In genomic region chr4:85482000-85482738, GRCh38 we compare ENCODE assay signal across 22 cellular contexts. TPM values are rescaled to one million over a fixed set of nuclear protein-coding genes. Genes with fewer than 3 reads are reported as not detected.
DNase-seq lines count a peak whose midpoint lies in the region; ATAC-seq, FAIRE-seq and TF ChIP-seq lines count a peak whose summit lies in the region.
"Had no signal": no experiment of that assay in that cellular context is flagged by ENCODE, and none has a peak within 500 bp of the region (broad histone marks: within the 10 kb centered on the region; RNA-seq: fewer than 3 reads in every experiment).

No MANE protein-coding gene starts in this region.

- DNase-seq in GM12891 (ENCODE audit: insufficient read length, low spot score) (no peak), OCI-LY7 (ENCODE audit: low spot score) (no peak), mesendoderm (peak; percentile 39), HUDEP-2 (lab: John Stamatoyannopoulos, UW; ENCODE audit: unreplicated experiment in 76 of 76) (no peak), NCI-H1092 (lab: John Stamatoyannopoulos, UW) (no peak), islet precursor cell (no peak)
- no peak for DNase-seq in stimulated activated CD8-positive, alpha-beta memory T cell treated with anti-CD3 and anti-CD28 coated beads, Interleukin-4, amount 100 ng/mL, for 48 hours
- DNase-seq: ACHN; activated CD4-positive, alpha-beta T cell treated with anti-CD3 and anti-CD28 coated beads for 4 hours; activated CD8-positive, alpha-beta memory T cell treated with anti-CD3 and anti-CD28 coated beads, Interleukin-2, amount 10 ng/mL, durations not matched to agents 7 days and 5 days; effector memory CD4-positive, alpha-beta T cell; natural killer cell; NCI-H2029; sigmoid colon; stimulated activated naive CD4-positive, alpha-beta T cell treated with Interleukin-2 at 50 U/mL for 16 hours; transverse colon had no signal

- H3K4me2 ChIP-seq in OCI-LY7 (ENCODE audit: low read length) (peak overlapping the region; percentile 14; the same call in 1 of the 2 replicates), mesendoderm (ENCODE audit: low read length) (no peak overlapping the region)

- H3K4me3 ChIP-seq in OCI-LY7 (ENCODE audit: low read depth, low read length, poor library complexity, severe bottlenecking) (no peak overlapping the region), mesendoderm (ENCODE audit: low read length) (no peak overlapping the region)
- H3K4me3 ChIP-seq: esophagus muscularis mucosa, gastroesophageal sphincter, sigmoid colon, transverse colon had no signal

- POLR2A ChIA-PET in OCI-LY7 (lab: Charles Lee) = interaction anchor here (0.7 to 1.0 kb wide), 3 partner anchors 13 to 1484 kb away, joined by 3 read pairs; no protein-coding TSS in a partner anchor

- H3K9me3 ChIP-seq in OCI-LY7 (ENCODE audit: low read length) = no peaks in the 10 kb centered on the region
- H3K9me3 ChIP-seq: esophagus muscularis mucosa, gastroesophageal sphincter, sigmoid colon, transverse colon had no signal

- BruUV-seq in OCI-LY7 (replicated peaks; lab: Mats Ljungman, UMichigan) = no TSS peak

- H3K79me2 ChIP-seq in OCI-LY7 (ENCODE audit: insufficient read depth, low read depth, low read length) (no peaks in the 10 kb centered on the region), mesendoderm (ENCODE audit: control insufficient read depth, insufficient read depth, low read length) (no peaks in the 10 kb centered on the region)
- H3K79me2 ChIP-seq: parathyroid adenoma had no signal

- no peak for TF ChIP-seq POLR2A in GM12891 (IDR thresholded peaks at IDR 0.05; ENCODE audit: low read depth, low read length)

- no peak overlapping the region for H2BK5ac ChIP-seq in mesendoderm (ENCODE audit: low read length)

- no peak for FAIRE-seq in GM12891 (lab: Jason Lieb, UNC)

- H3K27ac ChIP-seq in OCI-LY7 (ENCODE audit: low read depth, low read length, poor library complexity, severe bottlenecking) (no peak overlapping the region), mesendoderm (ENCODE audit: low read depth, low read length) (no peak overlapping the region)
- H3K27ac ChIP-seq: C4-2B, esophagus muscularis mucosa, gastroesophageal sphincter, parathyroid adenoma, sigmoid colon, transverse colon had no signal

- CTCF ChIA-PET in OCI-LY7 (lab: Charles Lee; ENCODE audit: unreplicated experiment) = no interaction called here

- H4K20me1 ChIP-seq in OCI-LY7 (ENCODE audit: insufficient read depth, low read length) = no peaks in the 10 kb centered on the region

- H4K8ac ChIP-seq in mesendoderm (ENCODE audit: low read depth, low read length) = no peak overlapping the region

- WGBS in mesendoderm (ENCODE audit: extremely low coverage, insufficient coverage, low lambda C conversion rate) = no CpG with 5 or more reads among the region's 5 CpGs

- no peaks in the 10 kb centered on the region for H3K27me3 ChIP-seq in mesendoderm (ENCODE audit: insufficient read depth, low read length, poor library complexity)
- H3K27me3 ChIP-seq: transverse colon had no signal

- H3K9ac ChIP-seq in mesendoderm (ENCODE audit: low read length) = no peak overlapping the region
- H3K9ac ChIP-seq: parathyroid adenoma had no signal

- no peak overlapping the region for H4K5ac ChIP-seq in mesendoderm (ENCODE audit: low read length)

- H3K23ac ChIP-seq in mesendoderm (ENCODE audit: low read length) = no peak overlapping the region

- no peaks in the 10 kb centered on the region for H3K9me2 ChIP-seq in OCI-LY7 (ENCODE audit: insufficient read depth, low read length)

- no peak for TF ChIP-seq CTCF in OCI-LY7 (conservative IDR thresholded peaks at IDR 0.05; ENCODE audit: low read length)

- H3K56ac ChIP-seq in mesendoderm (ENCODE audit: low read length) = no peak overlapping the region

- no peak overlapping the region for H3K18ac ChIP-seq in mesendoderm (ENCODE audit: low read length)

- intact Hi-C loops in OCI-LY7 (cut with micrococcal nuclease; ENCODE audit: unreplicated experiment) = no loop called here

- H3K36me3 ChIP-seq in OCI-LY7 (ENCODE audit: insufficient read depth, low read length) (no peaks in the 10 kb centered on the region), mesendoderm (ENCODE audit: control insufficient read depth, insufficient read depth, low read length) (no peaks in the 10 kb centered on the region)
- H3K36me3 ChIP-seq: esophagus muscularis mucosa, gastroesophageal sphincter, sigmoid colon, transverse colon had no signal

- H3K4ac ChIP-seq in mesendoderm (ENCODE audit: low read depth, low read length) = no peak overlapping the region

- no peak overlapping the region for H2BK15ac ChIP-seq in mesendoderm (replicated peaks; ENCODE audit: low read depth)

- H2BK120ac ChIP-seq in mesendoderm (ENCODE audit: low read depth, low read length) = no peak overlapping the region

- H3K4me1 ChIP-seq in OCI-LY7 (ENCODE audit: insufficient read depth, low read length, poor library complexity, severe bottlenecking) (no peaks in the 10 kb centered on the region), mesendoderm (ENCODE audit: control insufficient read depth, low read depth, low read length) (no peaks in the 10 kb centered on the region)
- H3K4me1 ChIP-seq: esophagus muscularis mucosa, gastroesophageal sphincter, parathyroid adenoma, sigmoid colon, transverse colon had no signal

- ATAC-seq in HG03565 (IDR thresholded peaks at IDR 0.05; ENCODE audit: unreplicated experiment) = peak; percentile 34
- ATAC-seq: activated CD8-positive, alpha-beta memory T cell treated with anti-CD3 and anti-CD28 coated beads, Interleukin-2, amount 10 ng/mL, durations not matched to agents 7 days and 5 days; gastroesophageal sphincter; natural killer cell had no signal

- H2AFZ ChIP-seq in OCI-LY7 (ENCODE audit: low read length) = no peak overlapping the region
- H2AFZ ChIP-seq: parathyroid adenoma had no signal

- no peaks in the 10 kb centered on the region for H3K79me1 ChIP-seq in mesendoderm (ENCODE audit: low read length)

- no peak overlapping the region for H2AK5ac ChIP-seq in mesendoderm (ENCODE audit: low read length)

TF ChIP-seq in GM12891, 5 proteins besides CTCF, POLR2A, EP300 and RAD21:
- no peak for TF ChIP-seq PAX5 (IDR thresholded peaks at IDR 0.05; ENCODE audit: insufficient read depth, low read length, severe bottlenecking)
- TF ChIP-seq SPI1 (IDR thresholded peaks at IDR 0.05; ENCODE audit: low read depth, low read length) = peak; percentile 78

RNA-seq across cellular contexts. Expression of gene ARHGAP24, which starts 7.2 kb away (rescaled TPM):
- 1.4 TPM for polyA plus RNA-seq in GM12891 (2012; ENCODE audit: low read depth, missing spikeins)
- total RNA-seq in OCI-LY7 (2014; rRNA removed; shearing (Covaris generic)) = 0.75 and 0.88 TPM in 2 replicates
- 4.3 and 4.4 TPM in 2 replicates for total RNA-seq in OCI-LY7 (2022)
- polyA plus RNA-seq in mesendoderm (2013, experiment 1 of 2) = 0.69 TPM
- polyA plus RNA-seq in mesendoderm (2013, experiment 2 of 2) = 0.52 TPM
- total RNA-seq: activated CD8-positive, alpha-beta memory T cell treated with anti-CD3 and anti-CD28 coated beads, Interleukin-2, amount 10 ng/mL, durations not matched to agents 7 days and 5 days; activated T-helper 2 cell treated with anti-CD3 and anti-CD28 coated beads, Interferon-gamma antibody, Interleukin-2, Interleukin-4, amounts not matched to agents 10 μg/mL and 5 μg/mL and 100 μg/mL, durations not matched to agents 14 hours and 24 hours and 36 hours had no signal
